In genomic region chr17:41692722-41693521, GRCh38 we compare ENCODE assay signal across 9 cellular contexts. TPM values are rescaled to one million over a fixed set of nuclear protein-coding genes. Genes with fewer than 3 reads are reported as not detected.
DNase-seq lines count a peak whose midpoint lies in the region; ATAC-seq and TF ChIP-seq lines count a peak whose summit lies in the region.
"Had no signal": no experiment of that assay in that cellular context is flagged by ENCODE, and none has a peak within 500 bp of the region (broad histone marks: within the 10 kb centered on the region; RNA-seq: fewer than 3 reads in every experiment).

No MANE protein-coding gene starts in this region.

- H3K9me3 Mint-ChIP-seq in osteocyte (ENCODE audit: unreplicated experiment): no peaks in the 10 kb centered on the region

- WGBS in mammary epithelial cell (ENCODE audit: low coverage, missing lambda C conversion rate): 83% methylated on average over 11 of the region's 11 CpGs

- peak; percentile 47 for TF ChIP-seq POLR2A in GM19193 (IDR thresholded peaks at IDR 0.05; ENCODE audit: extremely low read depth, insufficient read depth, insufficient read length)

- CTCF ChIA-PET in mammary epithelial cell (lab: Charles Lee; ENCODE audit: low non-redundant PET): interaction anchor here (0.7 kb wide), 1 partner anchor 9 kb away, joined by 5 read pairs; no protein-coding TSS in a partner anchor

- dilution Hi-C loops in mammary epithelial cell (cut with HindIII; ENCODE audit: low sequenced_read_pairs): loop anchor here (5.0 kb wide), 1 partner anchor 34 kb away; no protein-coding TSS in a partner anchor

- peak overlapping the region; percentile 50 for H3K27ac Mint-ChIP-seq in osteocyte (ENCODE audit: unreplicated experiment)

- H3K9me3 ChIP-seq in RWPE2 (ENCODE audit: severe bottlenecking): no peaks in the 10 kb centered on the region
- H3K9me3 ChIP-seq in mammary epithelial cell (replicated peaks; ENCODE audit: insufficient read depth, low read length): no peaks in the 10 kb centered on the region
- H3K9me3 ChIP-seq in HAP-1: no peaks in the 10 kb centered on the region

- TF ChIP-seq CTCF in RWPE2 (IDR thresholded peaks at IDR 0.05; ENCODE audit: poor library complexity, severe bottlenecking) (no peak), mammary epithelial cell (conservative IDR thresholded peaks at IDR 0.05 in 1 of 2, IDR thresholded peaks at IDR 0.05 in 1 of 2; ENCODE audit: extremely low read depth in 1 of 2, insufficient read depth in 1 of 2, low read depth in 1 of 2, low read length in 2 of 2) (no peak), osteocyte (IDR thresholded peaks at IDR 0.05) (no peak), omental fat pad (IDR thresholded peaks at IDR 0.05) (no peak)

- no TSS peak for BruUV-seq in mammary epithelial cell (replicated peaks; lab: Mats Ljungman, UMichigan)

- H3K9ac ChIP-seq in mammary epithelial cell (ENCODE audit: insufficient read depth, low read length): no peak overlapping the region

- H3K4me3 Mint-ChIP-seq in osteocyte (ENCODE audit: unreplicated experiment): no peak overlapping the region

- H3K4me1 Mint-ChIP-seq in osteocyte (ENCODE audit: unreplicated experiment): peaks cover 22% of the 10 kb centered on the region

- H3K4me1 ChIP-seq in RWPE2 (ENCODE audit: insufficient read depth, poor library complexity, severe bottlenecking) (peaks cover 3% of the 10 kb centered on the region), mammary epithelial cell (ENCODE audit: insufficient read depth, low read length) (peaks cover 14% of the 10 kb centered on the region), HAP-1 (peaks cover 11% of the 10 kb centered on the region)

- H3K36me3 ChIP-seq in RWPE2 (ENCODE audit: low read depth): peaks cover 44% of the 10 kb centered on the region
- H3K36me3 ChIP-seq in mammary epithelial cell (ENCODE audit: insufficient read depth, low read length): peaks cover 32% of the 10 kb centered on the region
- H3K36me3 ChIP-seq in HAP-1 (replicated peaks): peaks cover 50% of the 10 kb centered on the region

- H3K4me3 ChIP-seq in RWPE2 (ENCODE audit: severe bottlenecking) (no peak overlapping the region), mammary epithelial cell (replicated peaks in 1 of 3; ENCODE audit: insufficient read depth in 1 of 3, low read depth in 2 of 3, low read length in 3 of 3) (no peak overlapping the region), HAP-1 (no peak overlapping the region)

- H3K4me2 ChIP-seq in mammary epithelial cell (ENCODE audit: insufficient read depth, low read depth, low read length): no peak overlapping the region

- peaks cover 42% of the 10 kb centered on the region for H3K36me3 Mint-ChIP-seq in osteocyte (ENCODE audit: unreplicated experiment)

- H3K27me3 ChIP-seq in RWPE2 (ENCODE audit: insufficient read depth, poor library complexity, severe bottlenecking) (no peaks in the 10 kb centered on the region), mammary epithelial cell (ENCODE audit: insufficient read depth, low read length) (no peaks in the 10 kb centered on the region), HAP-1 (ENCODE audit: low read depth) (no peaks in the 10 kb centered on the region)

- peak; percentile 1; the same call in 2 of the 3 replicates for ATAC-seq in RWPE2 (ENCODE audit: low read depth)
- no peak for ATAC-seq in omental fat pad (ENCODE audit: low FRiP score)

- peaks cover 27% of the 10 kb centered on the region for H3K79me2 ChIP-seq in mammary epithelial cell (ENCODE audit: insufficient read depth, low read length)

- H3K27me3 Mint-ChIP-seq in osteocyte (ENCODE audit: unreplicated experiment): no peaks in the 10 kb centered on the region

- intact Hi-C loops in mammary epithelial cell (cut with micrococcal nuclease): no loop called here

- H3K27ac ChIP-seq in RWPE2 (ENCODE audit: poor library complexity, severe bottlenecking) (no peak overlapping the region), mammary epithelial cell (ENCODE audit: insufficient read depth, low read depth, low read length) (no peak overlapping the region)

- DNase-seq in RWPE2 (ENCODE audit: low spot score): no peak
- DNase-seq in mammary epithelial cell: peak; percentile 49
- no peak for DNase-seq in osteocyte (ENCODE audit: extremely low spot score, unreplicated experiment)
- DNase-seq in HAP-1 (ENCODE audit: low spot score in 2 of 2): no peak
- no peak for DNase-seq in SIG-M5 (lab: John Stamatoyannopoulos, UW)
- DNase-seq in omental fat pad (ENCODE audit: low spot score): no peak
- DNase-seq: hypothalamus, MM.1S had no signal

- in situ Hi-C loops in mammary epithelial cell (cut with MboI; ENCODE audit: low sequenced_read_pairs in 2 of 2) (no loop called here), HAP-1 (cut with MboI; ENCODE audit: low sequenced_read_pairs) (no loop called here)

- no peak overlapping the region for H2AFZ ChIP-seq in mammary epithelial cell (ENCODE audit: low read depth, low read length)

- peaks cover 6% of the 10 kb centered on the region for H4K20me1 ChIP-seq in mammary epithelial cell (ENCODE audit: insufficient read depth, low read length)

RNA-seq across cellular contexts. Expression of gene EIF1, which starts 4.2 kb away (rescaled TPM):
- total RNA-seq in mammary epithelial cell (100 to 1,000 TPM in 1 of 2 donors, 10 to 100 TPM in 1; 78.9 to 981 TPM), osteocyte (1,019 and 1,057 TPM in 2 replicates), omental fat pad (100 to 1,000 TPM; 444 to 832 (median 685) TPM)
- polyA plus RNA-seq in mammary epithelial cell: 108 TPM
- 399 TPM for polyA minus RNA-seq in mammary epithelial cell

RNA-seq across cellular contexts. Expression of gene GAST, which starts 19.2 kb away (rescaled TPM):
- total RNA-seq in mammary epithelial cell (1 to 10 TPM in 1 of 2 donors, under 1 TPM in 1; 0.67 to 2.0 TPM), osteocyte (not detected in 2 replicates), omental fat pad (not detected)
- polyA plus RNA-seq in mammary epithelial cell: 0.94 TPM
- 7.5 TPM for polyA minus RNA-seq in mammary epithelial cell

RNA-seq across cellular contexts. Expression of gene HAP1, which starts 41.5 kb away (rescaled TPM):
- 1 to 10 TPM; 2.2 to 3.7 TPM for total RNA-seq in mammary epithelial cell
- polyA plus RNA-seq in mammary epithelial cell: 0.70 TPM
- polyA minus RNA-seq in mammary epithelial cell: 0.72 TPM
- total RNA-seq in osteocyte: 0.11 and 0.24 TPM in 2 replicates
- total RNA-seq in omental fat pad: 1 to 10 TPM in 1 of 4 donors, under 1 TPM in 1, not detected in 2; 0.47 to 1.1 TPM
